8 cellular contexts compared by ENCODE assay signal in genomic region chr10:71314028-71314693, GRCh38. TPM values are rescaled to one million over a fixed set of nuclear protein-coding genes. Genes with fewer than 3 reads are reported as not detected.
DNase-seq lines count a peak whose midpoint lies in the region; ATAC-seq and TF ChIP-seq lines count a peak whose summit lies in the region.

No MANE protein-coding gene starts in this region.

- H3K9me3 Mint-ChIP-seq in naive B cell: peaks cover 0 to 8% (median 0%) of the 10 kb centered on the region in 7 donors

- DNase-seq in NCI-H2171 treated with DMSO at 0.1 percent for 48 hours (lab: John Stamatoyannopoulos, UW) (peak; percentile 30), NCI-H2171 (lab: John Stamatoyannopoulos, UW) (no peak), NCI-H2227 (lab: John Stamatoyannopoulos, UW; ENCODE audit: unreplicated experiment) (peak; percentile 52), epithelial cell of proximal tubule (ENCODE audit: low read depth) (no peak), naive B cell (peak; percentile 47), substantia nigra (lab: John Stamatoyannopoulos, UW) (peak in 30 of 49 donors; percentile 10 to 72 (median 37))
- peak; percentile 78 for DNase-seq in activated CD8-positive, alpha-beta memory T cell treated with anti-CD3 and anti-CD28 coated beads for 24 hours

- H3K4me1 Mint-ChIP-seq in naive B cell: peaks cover 6 to 28% (median 11%) of the 10 kb centered on the region in 3 donors

- no peak overlapping the region for H3K27ac Mint-ChIP-seq in naive B cell

- peaks cover 11 to 15% (median 14%) of the 10 kb centered on the region in 3 donors for H3K27me3 Mint-ChIP-seq in naive B cell

- H3K27ac ChIP-seq in substantia nigra (ENCODE audit: low read depth, low read length, poor library complexity, severe bottlenecking): peak overlapping the region; percentile 49

- H3K36me3 Mint-ChIP-seq in naive B cell: no peaks in the 10 kb centered on the region

- peak; percentile 75 for TF ChIP-seq CTCF in epithelial cell of proximal tubule (conservative IDR thresholded peaks at IDR 0.05; ENCODE audit: low read depth, low read length)

- H3K4me3 ChIP-seq in epithelial cell of proximal tubule (ENCODE audit: low read depth, low read length): peak overlapping the region; percentile 16

- H3K4me3 Mint-ChIP-seq in naive B cell: no peak overlapping the region

- ATAC-seq in naive B cell (ENCODE audit: low read depth in 2 of 2) (peak; percentile 31 to 32), GM21723 (IDR thresholded peaks at IDR 0.05; ENCODE audit: unreplicated experiment) (no peak)

RNA-seq across cellular contexts. Expression of gene SLC29A3, which starts 4.9 kb away (rescaled TPM):
- total RNA-seq in epithelial cell of proximal tubule: 0.58 and 2.2 TPM in 2 replicates
- 10 to 100 TPM in 1 of 6 donors, 1 to 10 TPM in 5; 4.3 to 14.5 (median 5.4) TPM for polyA plus RNA-seq in naive B cell (ENCODE audit: low read depth in 6 of 6)

Comparison
In these comparisons a context has a peak if more than half of its experiments do, and no peak if none do; other contexts are left out.
1. DNase-seq: peak in NCI-H2171 treated with DMSO at 0.1 percent for 48 hours (single experiment), NCI-H2227 (single experiment), activated CD8-positive, alpha-beta memory T cell treated with anti-CD3 and anti-CD28 coated beads for 24 hours (single experiment), naive B cell (single experiment) and substantia nigra (30 of 49); none in NCI-H2171 (single experiment) and epithelial cell of proximal tubule (single experiment).